In the genomic region with DNA sequence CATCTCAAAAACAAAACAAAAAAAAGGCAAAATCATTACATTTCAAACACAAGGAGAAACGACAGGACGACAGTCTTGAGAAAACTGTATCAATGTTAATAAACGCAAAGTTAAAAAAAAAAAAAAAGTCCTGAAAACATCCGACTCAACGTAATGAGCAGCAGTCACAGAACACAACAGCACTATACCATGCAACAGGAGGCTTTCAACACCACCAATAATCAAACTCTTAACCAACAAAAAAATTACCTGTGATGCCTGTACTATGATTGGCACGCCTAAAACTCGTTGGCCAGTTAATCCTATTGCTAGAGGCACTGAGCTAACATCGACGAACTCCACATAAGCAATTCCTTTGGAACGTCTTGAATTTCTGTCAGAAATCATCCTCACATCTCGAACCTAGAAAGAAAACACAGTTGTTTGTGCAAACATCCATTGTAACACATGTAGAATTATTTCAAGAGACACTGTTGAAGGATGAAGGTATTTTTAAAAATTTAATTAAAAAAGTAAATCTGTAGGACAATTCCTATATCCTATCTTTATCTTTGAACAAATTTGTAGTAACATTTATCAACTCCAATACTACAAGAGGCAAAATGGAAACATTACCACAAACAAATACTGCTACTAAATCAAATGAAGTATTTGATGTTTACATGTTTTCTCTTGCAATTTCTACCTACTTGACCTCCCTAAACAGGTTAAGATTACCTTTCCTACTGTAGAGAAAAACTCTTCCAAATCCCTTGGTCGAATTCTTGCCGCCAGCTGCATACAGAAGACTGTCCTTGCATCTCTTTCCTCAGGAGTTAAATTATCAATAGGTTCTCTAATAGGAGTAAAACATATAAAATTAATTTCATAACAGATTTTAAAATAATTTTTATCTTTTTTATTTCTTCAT, we compare ENCODE assay signal across 1 cellular context.
A peak's percentile ranks its signal among the peaks of the same experiment; 100 is the strongest.
TF ChIP-seq lines count a peak whose summit lies in the region.

No MANE protein-coding gene starts in this region.

TF ChIP-seq in HepG2, 621 proteins besides CTCF, POLR2A, EP300 and RAD21 (continued from another document and continues in another):
- TF ChIP-seq ELF3 (CRISPR knock-in tag; IDR thresholded peaks at IDR 0.05) = no peak
- no peak for TF ChIP-seq RFX3 (CRISPR knock-in tag; IDR thresholded peaks at IDR 0.05)
- TF ChIP-seq ETV6 (CRISPR knock-in tag; conservative IDR thresholded peaks at IDR 0.05) = no peak
- TF ChIP-seq KDM4B (CRISPR knock-in tag; IDR thresholded peaks at IDR 0.05) = no peak
- TF ChIP-seq, protein P1, sequence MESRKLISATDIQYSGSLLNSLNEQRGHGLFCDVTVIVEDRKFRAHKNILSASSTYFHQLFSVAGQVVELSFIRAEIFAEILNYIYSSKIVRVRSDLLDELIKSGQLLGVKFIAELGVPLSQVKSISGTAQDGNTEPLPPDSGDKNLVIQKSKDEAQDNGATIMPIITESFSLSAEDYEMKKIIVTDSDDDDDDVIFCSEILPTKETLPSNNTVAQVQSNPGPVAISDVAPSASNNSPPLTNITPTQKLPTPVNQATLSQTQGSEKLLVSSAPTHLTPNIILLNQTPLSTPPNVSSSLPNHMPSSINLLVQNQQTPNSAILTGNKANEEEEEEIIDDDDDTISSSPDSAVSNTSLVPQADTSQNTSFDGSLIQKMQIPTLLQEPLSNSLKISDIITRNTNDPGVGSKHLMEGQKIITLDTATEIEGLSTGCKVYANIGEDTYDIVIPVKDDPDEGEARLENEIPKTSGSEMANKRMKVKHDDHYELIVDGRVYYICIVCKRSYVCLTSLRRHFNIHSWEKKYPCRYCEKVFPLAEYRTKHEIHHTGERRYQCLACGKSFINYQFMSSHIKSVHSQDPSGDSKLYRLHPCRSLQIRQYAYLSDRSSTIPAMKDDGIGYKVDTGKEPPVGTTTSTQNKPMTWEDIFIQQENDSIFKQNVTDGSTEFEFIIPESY (CRISPR knock-in tag; IDR thresholded peaks at IDR 0.05) = no peak
- no peak for TF ChIP-seq ATF7 (IDR thresholded peaks at IDR 0.05)
- TF ChIP-seq ATF7 (CRISPR knock-in tag; IDR thresholded peaks at IDR 0.05) = no peak
- TF ChIP-seq ZNF101 (CRISPR knock-in tag; IDR thresholded peaks at IDR 0.05; ENCODE audit: borderline replicate concordance, low read depth) = no peak
- no peak for TF ChIP-seq ZNF556 (CRISPR knock-in tag; IDR thresholded peaks at IDR 0.05; ENCODE audit: borderline replicate concordance)
- TF ChIP-seq HNRNPL (IDR thresholded peaks at IDR 0.05; ENCODE audit: low read depth, low read length) = no peak
- TF ChIP-seq, protein P2, sequence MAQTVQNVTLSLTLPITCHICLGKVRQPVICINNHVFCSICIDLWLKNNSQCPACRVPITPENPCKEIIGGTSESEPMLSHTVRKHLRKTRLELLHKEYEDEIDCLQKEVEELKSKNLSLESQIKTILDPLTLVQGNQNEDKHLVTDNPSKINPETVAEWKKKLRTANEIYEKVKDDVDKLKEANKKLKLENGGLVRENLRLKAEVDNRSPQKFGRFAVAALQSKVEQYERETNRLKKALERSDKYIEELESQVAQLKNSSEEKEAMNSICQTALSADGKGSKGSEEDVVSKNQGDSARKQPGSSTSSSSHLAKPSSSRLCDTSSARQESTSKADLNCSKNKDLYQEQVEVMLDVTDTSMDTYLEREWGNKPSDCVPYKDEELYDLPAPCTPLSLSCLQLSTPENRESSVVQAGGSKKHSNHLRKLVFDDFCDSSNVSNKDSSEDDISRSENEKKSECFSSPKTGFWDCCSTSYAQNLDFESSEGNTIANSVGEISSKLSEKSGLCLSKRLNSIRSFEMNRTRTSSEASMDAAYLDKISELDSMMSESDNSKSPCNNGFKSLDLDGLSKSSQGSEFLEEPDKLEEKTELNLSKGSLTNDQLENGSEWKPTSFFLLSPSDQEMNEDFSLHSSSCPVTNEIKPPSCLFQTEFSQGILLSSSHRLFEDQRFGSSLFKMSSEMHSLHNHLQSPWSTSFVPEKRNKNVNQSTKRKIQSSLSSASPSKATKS (CRISPR knock-in tag; IDR thresholded peaks at IDR 0.05) = peak; percentile 27; the same call in 1 of the 2 replicates
- TF ChIP-seq SKI (IDR thresholded peaks at IDR 0.05; ENCODE audit: partially characterized antibody) = no peak
- no peak for TF ChIP-seq ZNF225 (CRISPR knock-in tag; IDR thresholded peaks at IDR 0.05)
- TF ChIP-seq, protein P3, sequence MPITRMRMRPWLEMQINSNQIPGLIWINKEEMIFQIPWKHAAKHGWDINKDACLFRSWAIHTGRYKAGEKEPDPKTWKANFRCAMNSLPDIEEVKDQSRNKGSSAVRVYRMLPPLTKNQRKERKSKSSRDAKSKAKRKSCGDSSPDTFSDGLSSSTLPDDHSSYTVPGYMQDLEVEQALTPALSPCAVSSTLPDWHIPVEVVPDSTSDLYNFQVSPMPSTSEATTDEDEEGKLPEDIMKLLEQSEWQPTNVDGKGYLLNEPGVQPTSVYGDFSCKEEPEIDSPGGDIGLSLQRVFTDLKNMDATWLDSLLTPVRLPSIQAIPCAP (CRISPR knock-in tag; IDR thresholded peaks at IDR 0.05; ENCODE audit: low read depth) = no peak
- no peak for TF ChIP-seq U2AF1 (optimal IDR thresholded peaks at IDR 0.05; ENCODE audit: low read depth, low read length)
- TF ChIP-seq ZNF337 (CRISPR knock-in tag; IDR thresholded peaks at IDR 0.05; ENCODE audit: borderline replicate concordance, low read depth) = no peak
- TF ChIP-seq GATAD1 (CRISPR knock-in tag; IDR thresholded peaks at IDR 0.05) = no peak
- TF ChIP-seq ZNF274 (CRISPR knock-in tag; IDR thresholded peaks at IDR 0.05) = no peak
- TF ChIP-seq PHF20 (CRISPR knock-in tag; IDR thresholded peaks at IDR 0.05) = no peak
- TF ChIP-seq SAP130 (CRISPR knock-in tag; IDR thresholded peaks at IDR 0.05; ENCODE audit: low read depth) = no peak
- no peak for TF ChIP-seq ARHGAP35 (CRISPR knock-in tag; IDR thresholded peaks at IDR 0.05; ENCODE audit: borderline replicate concordance)
- no peak for TF ChIP-seq RNF2 (conservative IDR thresholded peaks at IDR 0.05; ENCODE audit: low read depth)
- TF ChIP-seq ATF7-NPFF (CRISPR knock-in tag; IDR thresholded peaks at IDR 0.05; ENCODE audit: low read depth) = no peak
- TF ChIP-seq, protein P4, sequence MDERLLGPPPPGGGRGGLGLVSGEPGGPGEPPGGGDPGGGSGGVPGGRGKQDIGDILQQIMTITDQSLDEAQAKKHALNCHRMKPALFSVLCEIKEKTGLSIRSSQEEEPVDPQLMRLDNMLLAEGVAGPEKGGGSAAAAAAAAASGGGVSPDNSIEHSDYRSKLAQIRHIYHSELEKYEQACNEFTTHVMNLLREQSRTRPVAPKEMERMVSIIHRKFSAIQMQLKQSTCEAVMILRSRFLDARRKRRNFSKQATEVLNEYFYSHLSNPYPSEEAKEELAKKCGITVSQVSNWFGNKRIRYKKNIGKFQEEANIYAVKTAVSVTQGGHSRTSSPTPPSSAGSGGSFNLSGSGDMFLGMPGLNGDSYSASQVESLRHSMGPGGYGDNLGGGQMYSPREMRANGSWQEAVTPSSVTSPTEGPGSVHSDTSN (CRISPR knock-in tag; IDR thresholded peaks at IDR 0.05) = no peak
- no peak for TF ChIP-seq ZNF678 (CRISPR knock-in tag; IDR thresholded peaks at IDR 0.05)
- TF ChIP-seq ZNF792 (CRISPR knock-in tag; IDR thresholded peaks at IDR 0.05) = no peak
- TF ChIP-seq ZNF816 (CRISPR knock-in tag; IDR thresholded peaks at IDR 0.05; ENCODE audit: borderline replicate concordance) = no peak
- 0 out of 2 replicates have a peak, but pooled peaks have one; percentile 8 for TF ChIP-seq ZFX (CRISPR knock-in tag; IDR thresholded peaks at IDR 0.05; ENCODE audit: low read depth)
- no peak for TF ChIP-seq MATR3 (CRISPR knock-in tag; IDR thresholded peaks at IDR 0.05)
- TF ChIP-seq ZNF282 (IDR thresholded peaks at IDR 0.05; ENCODE audit: partially characterized antibody) = no peak
- TF ChIP-seq, protein P5, sequence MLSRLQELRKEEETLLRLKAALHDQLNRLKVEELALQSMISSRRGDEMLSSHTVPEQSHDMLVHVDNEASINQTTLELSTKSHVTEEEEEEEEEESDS (CRISPR knock-in tag; IDR thresholded peaks at IDR 0.05; ENCODE audit: borderline replicate concordance) = no peak
- no peak for TF ChIP-seq ZKSCAN5 (CRISPR knock-in tag; IDR thresholded peaks at IDR 0.05)
- TF ChIP-seq SMAD9 (CRISPR knock-in tag; IDR thresholded peaks at IDR 0.05) = no peak
- TF ChIP-seq SIN3B (IDR thresholded peaks at IDR 0.05; ENCODE audit: low read length) = no peak
- no peak for TF ChIP-seq HNRNPUL1 (IDR thresholded peaks at IDR 0.05; ENCODE audit: low read depth, low read length)
- TF ChIP-seq CENPX (CRISPR knock-in tag; IDR thresholded peaks at IDR 0.05) = no peak
- TF ChIP-seq, protein P6, sequence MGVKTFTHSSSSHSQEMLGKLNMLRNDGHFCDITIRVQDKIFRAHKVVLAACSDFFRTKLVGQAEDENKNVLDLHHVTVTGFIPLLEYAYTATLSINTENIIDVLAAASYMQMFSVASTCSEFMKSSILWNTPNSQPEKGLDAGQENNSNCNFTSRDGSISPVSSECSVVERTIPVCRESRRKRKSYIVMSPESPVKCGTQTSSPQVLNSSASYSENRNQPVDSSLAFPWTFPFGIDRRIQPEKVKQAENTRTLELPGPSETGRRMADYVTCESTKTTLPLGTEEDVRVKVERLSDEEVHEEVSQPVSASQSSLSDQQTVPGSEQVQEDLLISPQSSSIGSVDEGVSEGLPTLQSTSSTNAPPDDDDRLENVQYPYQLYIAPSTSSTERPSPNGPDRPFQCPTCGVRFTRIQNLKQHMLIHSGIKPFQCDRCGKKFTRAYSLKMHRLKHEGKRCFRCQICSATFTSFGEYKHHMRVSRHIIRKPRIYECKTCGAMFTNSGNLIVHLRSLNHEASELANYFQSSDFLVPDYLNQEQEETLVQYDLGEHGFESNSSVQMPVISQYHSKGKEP (CRISPR knock-in tag; IDR thresholded peaks at IDR 0.05) = no peak
- no peak for TF ChIP-seq KAT8 (CRISPR knock-in tag; IDR thresholded peaks at IDR 0.05)
- no peak for TF ChIP-seq KLF6 (CRISPR knock-in tag; IDR thresholded peaks at IDR 0.05)
- TF ChIP-seq MAF1 (CRISPR knock-in tag; IDR thresholded peaks at IDR 0.05; ENCODE audit: borderline replicate concordance) = no peak
- TF ChIP-seq FOXA1 (IDR thresholded peaks at IDR 0.05) = no peak
- TF ChIP-seq FOXA1 (CRISPR knock-in tag; IDR thresholded peaks at IDR 0.05) = no peak
- TF ChIP-seq, protein P7, sequence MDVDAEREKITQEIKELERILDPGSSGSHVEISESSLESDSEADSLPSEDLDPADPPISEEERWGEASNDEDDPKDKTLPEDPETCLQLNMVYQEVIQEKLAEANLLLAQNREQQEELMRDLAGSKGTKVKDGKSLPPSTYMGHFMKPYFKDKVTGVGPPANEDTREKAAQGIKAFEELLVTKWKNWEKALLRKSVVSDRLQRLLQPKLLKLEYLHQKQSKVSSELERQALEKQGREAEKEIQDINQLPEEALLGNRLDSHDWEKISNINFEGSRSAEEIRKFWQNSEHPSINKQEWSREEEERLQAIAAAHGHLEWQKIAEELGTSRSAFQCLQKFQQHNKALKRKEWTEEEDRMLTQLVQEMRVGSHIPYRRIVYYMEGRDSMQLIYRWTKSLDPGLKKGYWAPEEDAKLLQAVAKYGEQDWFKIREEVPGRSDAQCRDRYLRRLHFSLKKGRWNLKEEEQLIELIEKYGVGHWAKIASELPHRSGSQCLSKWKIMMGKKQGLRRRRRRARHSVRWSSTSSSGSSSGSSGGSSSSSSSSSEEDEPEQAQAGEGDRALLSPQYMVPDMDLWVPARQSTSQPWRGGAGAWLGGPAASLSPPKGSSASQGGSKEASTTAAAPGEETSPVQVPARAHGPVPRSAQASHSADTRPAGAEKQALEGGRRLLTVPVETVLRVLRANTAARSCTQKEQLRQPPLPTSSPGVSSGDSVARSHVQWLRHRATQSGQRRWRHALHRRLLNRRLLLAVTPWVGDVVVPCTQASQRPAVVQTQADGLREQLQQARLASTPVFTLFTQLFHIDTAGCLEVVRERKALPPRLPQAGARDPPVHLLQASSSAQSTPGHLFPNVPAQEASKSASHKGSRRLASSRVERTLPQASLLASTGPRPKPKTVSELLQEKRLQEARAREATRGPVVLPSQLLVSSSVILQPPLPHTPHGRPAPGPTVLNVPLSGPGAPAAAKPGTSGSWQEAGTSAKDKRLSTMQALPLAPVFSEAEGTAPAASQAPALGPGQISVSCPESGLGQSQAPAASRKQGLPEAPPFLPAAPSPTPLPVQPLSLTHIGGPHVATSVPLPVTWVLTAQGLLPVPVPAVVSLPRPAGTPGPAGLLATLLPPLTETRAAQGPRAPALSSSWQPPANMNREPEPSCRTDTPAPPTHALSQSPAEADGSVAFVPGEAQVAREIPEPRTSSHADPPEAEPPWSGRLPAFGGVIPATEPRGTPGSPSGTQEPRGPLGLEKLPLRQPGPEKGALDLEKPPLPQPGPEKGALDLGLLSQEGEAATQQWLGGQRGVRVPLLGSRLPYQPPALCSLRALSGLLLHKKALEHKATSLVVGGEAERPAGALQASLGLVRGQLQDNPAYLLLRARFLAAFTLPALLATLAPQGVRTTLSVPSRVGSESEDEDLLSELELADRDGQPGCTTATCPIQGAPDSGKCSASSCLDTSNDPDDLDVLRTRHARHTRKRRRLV (CRISPR knock-in tag; IDR thresholded peaks at IDR 0.05) = no peak
- TF ChIP-seq, protein P8, sequence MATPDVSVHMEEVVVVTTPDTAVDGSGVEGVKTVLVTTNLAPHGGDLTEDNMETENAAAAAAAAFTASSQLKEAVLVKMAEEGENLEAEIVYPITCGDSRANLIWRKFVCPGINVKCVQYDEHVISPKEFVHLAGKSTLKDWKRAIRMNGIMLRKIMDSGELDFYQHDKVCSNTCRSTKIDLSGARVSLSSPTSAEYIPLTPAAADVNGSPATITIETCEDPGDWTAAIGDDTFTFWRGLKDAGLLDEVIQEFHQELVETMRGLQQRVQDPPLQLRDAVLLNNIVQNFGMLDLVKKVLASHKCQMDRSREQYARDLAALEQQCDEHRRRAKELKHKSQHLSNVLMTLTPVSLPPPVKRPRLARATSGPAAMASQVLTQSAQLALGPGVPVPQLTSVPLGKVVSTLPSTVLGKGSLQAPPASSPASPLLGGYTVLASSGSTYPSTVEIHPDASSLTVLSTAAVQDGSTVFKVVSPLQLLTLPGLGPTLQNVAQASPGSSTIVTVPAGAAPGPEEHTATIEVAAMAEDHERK (CRISPR knock-in tag; IDR thresholded peaks at IDR 0.05; ENCODE audit: low read depth) = no peak
- no peak for TF ChIP-seq MBNL3 (CRISPR knock-in tag; conservative IDR thresholded peaks at IDR 0.05)
